Comparison of ENCODE assay signal across 9 cellular contexts in genomic region chr19:51552996-51553725, GRCh38. TPM values are rescaled to one million over a fixed set of nuclear protein-coding genes. Genes with fewer than 3 reads are reported as not detected.
DNase-seq lines count a peak whose midpoint lies in the region; ATAC-seq and TF ChIP-seq lines count a peak whose summit lies in the region.
"Had no signal": no experiment of that assay in that cellular context is flagged by ENCODE, and none has a peak within 500 bp of the region (broad histone marks: within the 10 kb centered on the region; RNA-seq: fewer than 3 reads in every experiment).

No MANE protein-coding gene starts in this region.

- 18 to 40% methylated on average over 2 to 18 of the region's 20 CpGs for WGBS in transverse colon (ENCODE audit: low coverage in 1 of 2), 2 donors

- peak; percentile 76 for DNase-seq in activated CD8-positive, alpha-beta memory T cell treated with anti-CD3 and anti-CD28 coated beads for 24 hours
- DNase-seq in activated CD8-positive, alpha-beta memory T cell treated with anti-CD3 and anti-CD28 coated beads, Interleukin-2, amount 50 U/mL, for 4 hours: no peak
- peak; percentile 28 for DNase-seq in dedifferentiated amniotic fluid mesenchymal stem cell (ENCODE audit: extremely low spot score)
- DNase-seq in medulla oblongata (ENCODE audit: extremely low spot score): peak; percentile 59
- peak; percentile 43 for DNase-seq in transverse colon
- no peak for DNase-seq in GM19238 (ENCODE audit: insufficient read length, low spot score)

- peak; percentile 86 for ATAC-seq in SK-N-SH treated with all-trans-retinoic acid at 6 μM for 48 hours
- no peak for ATAC-seq in HG03135 (IDR thresholded peaks at IDR 0.05; ENCODE audit: unreplicated experiment)

- intact Hi-C loops in transverse colon (cut with DNase I; ENCODE audit: low total_unique reads): no loop called here

- H3K4me3 ChIP-seq in transverse colon: no peak overlapping the region
- H3K4me3 ChIP-seq: BLaER1 treated with 17β-estradiol and CSF1 and Interleukin-3, amounts not matched to agents 10 nM and 100 nM had no signal

- no peak for TF ChIP-seq CTCF in transverse colon (IDR thresholded peaks at IDR 0.05)

- TF ChIP-seq EP300 in transverse colon (IDR thresholded peaks at IDR 0.05; ENCODE audit: low read depth): no peak

- peaks cover 8% of the 10 kb centered on the region for H3K27me3 ChIP-seq in transverse colon
- H3K27me3 ChIP-seq: BLaER1 treated with 17β-estradiol and CSF1 and Interleukin-3, amounts not matched to agents 10 nM and 100 nM had no signal

- H3K36me3 ChIP-seq in transverse colon: no peaks in the 10 kb centered on the region
- H3K36me3 ChIP-seq: BLaER1 treated with 17β-estradiol and CSF1 and Interleukin-3, amounts not matched to agents 10 nM and 100 nM had no signal

- in situ Hi-C loops in transverse colon (cut with MboI; ENCODE audit: low pct_ligation_motif_present in 1 of 4, low pct_unique_long_range_greater_than_20kb in 1 of 4, low sequenced_read_pairs in 3 of 4): no loop called here

- H3K27ac ChIP-seq in transverse colon: no peak overlapping the region

- TF ChIP-seq POLR2A in transverse colon (IDR thresholded peaks at IDR 0.05): no peak

- H3K4me1 ChIP-seq in transverse colon: no peaks in the 10 kb centered on the region

- H3K9me3 ChIP-seq in transverse colon: no peaks in the 10 kb centered on the region

TF ChIP-seq in SK-N-SH treated with all-trans-retinoic acid at 6 μM for 48 hours, 23 proteins besides CTCF, POLR2A, EP300 and RAD21:
- no peak for TF ChIP-seq RARB (CRISPR knock-in tag; IDR thresholded peaks at IDR 0.05)
- TF ChIP-seq SNAI2 (CRISPR knock-in tag; IDR thresholded peaks at IDR 0.05): peak; percentile 53; the same call in 1 of the 2 replicates
- TF ChIP-seq, protein P1, sequence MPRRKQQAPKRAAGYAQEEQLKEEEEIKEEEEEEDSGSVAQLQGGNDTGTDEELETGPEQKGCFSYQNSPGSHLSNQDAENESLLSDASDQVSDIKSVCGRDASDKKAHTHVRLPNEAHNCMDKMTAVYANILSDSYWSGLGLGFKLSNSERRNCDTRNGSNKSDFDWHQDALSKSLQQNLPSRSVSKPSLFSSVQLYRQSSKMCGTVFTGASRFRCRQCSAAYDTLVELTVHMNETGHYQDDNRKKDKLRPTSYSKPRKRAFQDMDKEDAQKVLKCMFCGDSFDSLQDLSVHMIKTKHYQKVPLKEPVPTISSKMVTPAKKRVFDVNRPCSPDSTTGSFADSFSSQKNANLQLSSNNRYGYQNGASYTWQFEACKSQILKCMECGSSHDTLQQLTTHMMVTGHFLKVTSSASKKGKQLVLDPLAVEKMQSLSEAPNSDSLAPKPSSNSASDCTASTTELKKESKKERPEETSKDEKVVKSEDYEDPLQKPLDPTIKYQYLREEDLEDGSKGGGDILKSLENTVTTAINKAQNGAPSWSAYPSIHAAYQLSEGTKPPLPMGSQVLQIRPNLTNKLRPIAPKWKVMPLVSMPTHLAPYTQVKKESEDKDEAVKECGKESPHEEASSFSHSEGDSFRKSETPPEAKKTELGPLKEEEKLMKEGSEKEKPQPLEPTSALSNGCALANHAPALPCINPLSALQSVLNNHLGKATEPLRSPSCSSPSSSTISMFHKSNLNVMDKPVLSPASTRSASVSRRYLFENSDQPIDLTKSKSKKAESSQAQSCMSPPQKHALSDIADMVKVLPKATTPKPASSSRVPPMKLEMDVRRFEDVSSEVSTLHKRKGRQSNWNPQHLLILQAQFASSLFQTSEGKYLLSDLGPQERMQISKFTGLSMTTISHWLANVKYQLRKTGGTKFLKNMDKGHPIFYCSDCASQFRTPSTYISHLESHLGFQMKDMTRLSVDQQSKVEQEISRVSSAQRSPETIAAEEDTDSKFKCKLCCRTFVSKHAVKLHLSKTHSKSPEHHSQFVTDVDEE (CRISPR knock-in tag; IDR thresholded peaks at IDR 0.05): no peak
- TF ChIP-seq TOX (CRISPR knock-in tag; IDR thresholded peaks at IDR 0.05; ENCODE audit: borderline replicate concordance): no peak
- no peak for TF ChIP-seq CREB5 (CRISPR knock-in tag; IDR thresholded peaks at IDR 0.05; ENCODE audit: low read depth)
- TF ChIP-seq PPARA (CRISPR knock-in tag; IDR thresholded peaks at IDR 0.05; ENCODE audit: borderline replicate concordance): no peak
- no peak for TF ChIP-seq ZNF565 (CRISPR knock-in tag; conservative IDR thresholded peaks at IDR 0.05; ENCODE audit: low read depth)

RNA-seq across cellular contexts. Expression of gene ZNF175, which starts 17.9 kb away (rescaled TPM):
- total RNA-seq in transverse colon: 10 to 100 TPM in 1 of 4 donors, 1 to 10 TPM in 3; 5.6 to 12.7 (median 6.6) TPM

RNA-seq across cellular contexts. Expression of gene SIGLEC6, which starts 21.7 kb away (rescaled TPM):
- total RNA-seq in transverse colon: 1 to 10 TPM in 2 of 4 donors, under 1 TPM in 1, not detected in 1; 0.55 to 4.4 (median 1.7) TPM

RNA-seq across cellular contexts. Expression of gene SIGLEC12, which starts 51.6 kb away (rescaled TPM):
- total RNA-seq in transverse colon: under 1 TPM in 2 of 4 donors, not detected in 2; 0.41 to 0.48 TPM

Comparison
In these comparisons a context has a peak if more than half of its experiments do, and no peak if none do; other contexts are left out.
1. DNase-seq: peak in activated CD8-positive, alpha-beta memory T cell treated with anti-CD3 and anti-CD28 coated beads for 24 hours (single experiment), dedifferentiated amniotic fluid mesenchymal stem cell (single experiment), medulla oblongata (single experiment) and transverse colon (single experiment); none in activated CD8-positive, alpha-beta memory T cell treated with anti-CD3 and anti-CD28 coated beads, Interleukin-2, amount 50 U/mL, for 4 hours (single experiment) and GM19238 (single experiment).